8 cellular contexts compared by ENCODE assay signal in the genomic region with DNA sequence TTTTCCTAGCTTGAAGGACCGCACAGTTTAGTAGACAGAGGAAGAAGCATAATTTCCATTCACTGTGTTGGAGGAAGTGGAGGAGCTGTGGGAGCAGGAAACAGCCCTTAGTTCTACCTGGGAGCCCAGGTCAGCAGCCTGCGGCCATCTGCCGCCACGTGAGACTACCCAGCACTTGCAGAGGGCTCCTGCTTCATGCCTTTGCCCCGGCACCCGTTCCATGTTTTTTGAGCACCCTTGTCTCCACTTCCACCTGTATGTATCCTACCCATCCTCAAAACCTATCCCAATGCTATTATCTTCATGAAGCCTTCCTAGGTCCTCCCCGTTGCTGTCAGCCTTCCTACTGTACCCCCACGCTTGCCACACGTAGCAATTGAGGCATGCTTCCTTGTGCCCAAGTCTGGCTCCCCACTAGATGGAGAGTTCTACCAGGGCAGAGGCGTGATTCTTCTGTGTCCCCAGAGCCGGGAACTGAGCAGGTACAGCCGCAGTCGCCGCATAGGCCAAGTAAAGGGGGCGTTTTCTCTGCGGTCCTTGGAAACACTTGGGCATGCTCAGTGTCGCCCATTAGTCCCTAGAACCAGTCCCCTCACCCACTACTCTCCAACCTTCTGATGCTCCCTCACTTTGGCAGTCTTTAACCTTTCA. TPM values are rescaled to one million over a fixed set of nuclear protein-coding genes. Genes with fewer than 3 reads are reported as not detected.
DNase-seq lines count a peak whose midpoint lies in the region; ATAC-seq lines count a peak whose summit lies in the region.

No MANE protein-coding gene starts in this region.

- no peak overlapping the region for H2BK12ac ChIP-seq in neuronal stem cell (ENCODE audit: low read length)

- no peaks in the 10 kb centered on the region for H3K36me3 ChIP-seq in esophagus (ENCODE audit: control insufficient read depth in 2 of 2, insufficient read depth in 2 of 2, low read length in 1 of 2)
- peaks cover 0 to 10% of the 10 kb centered on the region in 2 donors for H3K36me3 ChIP-seq in neuronal stem cell (replicated peaks in 1 of 2; ENCODE audit: control insufficient read depth in 2 of 2, insufficient read depth in 2 of 2, low read length in 2 of 2)

- DNase-seq in activated T-cell treated with anti-CD3 and anti-CD28 coated beads, Interleukin-2, amount 50 U/mL, for 24 hours, result no peak
- no peak for DNase-seq in activated T-cell treated with anti-CD3 and anti-CD28 coated beads, Interleukin-2, amount 50 U/mL, for 1 hour
- DNase-seq in RPMI7951 (ENCODE audit: low read depth) (peak; percentile 35), neuronal stem cell (ENCODE audit: low spot score) (no peak)
- no peak for DNase-seq in effector CD4-positive, alpha-beta T cell
- no peak for DNase-seq in activated CD4-positive, alpha-beta T cell treated with anti-CD3 and anti-CD28 coated beads for 4 hours

- H3K4me3 Mint-ChIP-seq in activated T-cell treated with anti-CD3 and anti-CD28 coated beads, Interleukin-2, amount 50 U/mL, for 24 hours, result peak overlapping the region; percentile 91

- no peak overlapping the region for H3K14ac ChIP-seq in neuronal stem cell (ENCODE audit: low read length)

- H2AK5ac ChIP-seq in neuronal stem cell (ENCODE audit: low read depth, low read length), result peak overlapping the region; percentile 5

- peak overlapping the region; percentile 83 for H2AFZ ChIP-seq in neuronal stem cell (ENCODE audit: low read length)

- H3K4me3 ChIP-seq in esophagus (ENCODE audit: low read depth in 1 of 2, low read length in 2 of 2) (peak overlapping the region; percentile 54 to 67), neuronal stem cell (ENCODE audit: low read length in 2 of 2) (peak overlapping the region; percentile 48 to 77)

- peak overlapping the region; percentile 21 for H2BK15ac ChIP-seq in neuronal stem cell (ENCODE audit: low read length)

- peak; percentile 17 for ATAC-seq in HG02884 (IDR thresholded peaks at IDR 0.05; ENCODE audit: unreplicated experiment)

- no peak overlapping the region for H3K4ac ChIP-seq in neuronal stem cell (ENCODE audit: low read length)

- peak overlapping the region; percentile 81 for H3K18ac ChIP-seq in neuronal stem cell (ENCODE audit: low read length)

- peaks cover 6% of the 10 kb centered on the region for H3K36me3 Mint-ChIP-seq in activated T-cell treated with anti-CD3 and anti-CD28 coated beads, Interleukin-2, amount 50 U/mL, for 24 hours (ENCODE audit: low read depth)

- H4K8ac ChIP-seq in neuronal stem cell (ENCODE audit: low read depth, low read length), result no peak overlapping the region

- H3K27ac Mint-ChIP-seq in activated T-cell treated with anti-CD3 and anti-CD28 coated beads, Interleukin-2, amount 50 U/mL, for 24 hours, result peak overlapping the region; percentile 98

- peak overlapping the region; percentile 82 for H3K23ac ChIP-seq in neuronal stem cell (ENCODE audit: low read depth, low read length, poor library complexity)

- H3K4me1 ChIP-seq in esophagus (ENCODE audit: control insufficient read depth in 2 of 2, insufficient read depth in 2 of 2, low read length in 1 of 2) (peaks cover 8 to 33% of the 10 kb centered on the region in 2 donors), neuronal stem cell (ENCODE audit: control insufficient read depth in 2 of 2, insufficient read depth in 1 of 2, low read depth in 1 of 2, low read length in 2 of 2) (peaks cover 19 to 20% of the 10 kb centered on the region in 2 donors)

- peak overlapping the region; percentile 85 for H3K4me2 ChIP-seq in neuronal stem cell (ENCODE audit: insufficient read depth, low read length, poor library complexity, severe bottlenecking)

- H3K27ac ChIP-seq in esophagus (ENCODE audit: low read depth in 2 of 2, low read length in 1 of 2) (peak overlapping the region; percentile 87 to 91), neuronal stem cell (replicated peaks; ENCODE audit: low read length) (peak overlapping the region; percentile 89)

- no peaks in the 10 kb centered on the region for H3K9me3 ChIP-seq in esophagus (ENCODE audit: control insufficient read depth in 2 of 2, insufficient read depth in 1 of 2, low read depth in 1 of 2, low read length in 1 of 2)
- H3K9me3 ChIP-seq in neuronal stem cell (replicated peaks in 1 of 2; ENCODE audit: control insufficient read depth in 2 of 2, insufficient read depth in 1 of 2, low read depth in 1 of 2, low read length in 2 of 2), result no peaks in the 10 kb centered on the region

- H2BK5ac ChIP-seq in neuronal stem cell (ENCODE audit: low read length), result peak overlapping the region; percentile 99

- H3K9ac ChIP-seq in neuronal stem cell (ENCODE audit: low read depth, low read length, poor library complexity), result peak overlapping the region; percentile 81

- H3K27me3 Mint-ChIP-seq in activated T-cell treated with anti-CD3 and anti-CD28 coated beads, Interleukin-2, amount 50 U/mL, for 24 hours, result no peaks in the 10 kb centered on the region

- no peaks in the 10 kb centered on the region for H3K27me3 ChIP-seq in esophagus (ENCODE audit: control insufficient read depth in 1 of 2, insufficient read depth in 2 of 2, low read length in 2 of 2)
- H3K27me3 ChIP-seq in neuronal stem cell (ENCODE audit: control insufficient read depth in 3 of 3, insufficient read depth in 3 of 3, low read depth in 1 of 3, low read length in 3 of 3), result peaks cover 0 to 23% (median 0%) of the 10 kb centered on the region in 3 experiments

- H3K9me3 Mint-ChIP-seq in activated T-cell treated with anti-CD3 and anti-CD28 coated beads, Interleukin-2, amount 50 U/mL, for 24 hours, result no peaks in the 10 kb centered on the region

- no peaks in the 10 kb centered on the region for H3K79me1 ChIP-seq in neuronal stem cell (ENCODE audit: low read depth, low read length)

- H2BK120ac ChIP-seq in neuronal stem cell (ENCODE audit: low read depth, low read length), result no peak overlapping the region

- H4K91ac ChIP-seq in neuronal stem cell (ENCODE audit: low read depth, low read length, poor library complexity), result no peak overlapping the region

- 23 to 31% methylated on average over 16 to 17 of the region's 17 CpGs for WGBS in esophagus, 2 donors
- WGBS in neuronal stem cell (ENCODE audit: extremely low coverage in 2 of 2, insufficient read length in 2 of 2, insufficient replicate concordance in 1 of 2), 2 donors, result no CpG with 5 or more reads among the region's 17 CpGs

- H3K4me1 Mint-ChIP-seq in activated T-cell treated with anti-CD3 and anti-CD28 coated beads, Interleukin-2, amount 50 U/mL, for 24 hours (ENCODE audit: low read depth), result peaks cover 28% of the 10 kb centered on the region

RNA-seq across cellular contexts. Expression of gene SLC6A9, which starts 1.9 kb away (rescaled TPM):
- total RNA-seq in RPMI7951 (2014; rRNA removed; shearing (Covaris generic)), result 8.2 and 8.9 TPM in 2 replicates
- 10 to 100 TPM; 13.8 to 22.8 TPM for polyA plus RNA-seq in esophagus
- polyA plus RNA-seq in neuronal stem cell (2013, experiment 1 of 2), result 10.8 TPM
- polyA plus RNA-seq in neuronal stem cell (2013, experiment 2 of 2), result 10.8 TPM

RNA-seq across cellular contexts. Expression of gene CCDC24, which starts 38.0 kb away (rescaled TPM):
- 5.5 and 5.9 TPM in 2 replicates for total RNA-seq in RPMI7951 (2014; rRNA removed; shearing (Covaris generic))
- polyA plus RNA-seq in esophagus, result 1 to 10 TPM; 4.0 to 7.5 TPM
- 5.3 TPM for polyA plus RNA-seq in neuronal stem cell (2013, experiment 1 of 2)
- 5.5 TPM for polyA plus RNA-seq in neuronal stem cell (2013, experiment 2 of 2)

RNA-seq across cellular contexts. Expression of gene B4GALT2, which starts 50.4 kb away (rescaled TPM):
- total RNA-seq in RPMI7951 (2014; rRNA removed; shearing (Covaris generic)), result 69.8 and 78.1 TPM in 2 replicates
- 10 to 100 TPM; 22.7 to 30.6 TPM for polyA plus RNA-seq in esophagus
- polyA plus RNA-seq in neuronal stem cell (2013, experiment 1 of 2), result 64.3 TPM
- polyA plus RNA-seq in neuronal stem cell (2013, experiment 2 of 2), result 60.7 TPM

RNA-seq across cellular contexts. Expression of gene ATP6V0B, which starts 54.6 kb away (rescaled TPM):
- 221 and 293 TPM in 2 replicates for total RNA-seq in RPMI7951 (2014; rRNA removed; shearing (Covaris generic))
- 100 to 1,000 TPM in 1 of 2 donors, 10 to 100 TPM in 1; 66.1 to 124 TPM for polyA plus RNA-seq in esophagus
- 44.2 TPM for polyA plus RNA-seq in neuronal stem cell (2013, experiment 1 of 2)
- 41.9 TPM for polyA plus RNA-seq in neuronal stem cell (2013, experiment 2 of 2)

RNA-seq across cellular contexts. Expression of gene DPH2, which starts 59.6 kb away (rescaled TPM):
- total RNA-seq in RPMI7951 (2014; rRNA removed; shearing (Covaris generic)), result 25.5 and 27.6 TPM in 2 replicates
- polyA plus RNA-seq in esophagus, result 10 to 100 TPM; 14.2 to 17.9 TPM
- 11.1 TPM for polyA plus RNA-seq in neuronal stem cell (2013, experiment 1 of 2)
- 11.6 TPM for polyA plus RNA-seq in neuronal stem cell (2013, experiment 2 of 2)
